Comparison of ENCODE assay signal across 18 cellular contexts in genomic region chr11:60987577-60988277, GRCh38. TPM values are rescaled to one million over a fixed set of nuclear protein-coding genes. Genes with fewer than 3 reads are reported as not detected.
DNase-seq lines count a peak whose midpoint lies in the region; ATAC-seq and TF ChIP-seq lines count a peak whose summit lies in the region.
"Had no signal": no experiment of that assay in that cellular context is flagged by ENCODE, and none has a peak within 500 bp of the region (broad histone marks: within the 10 kb centered on the region; RNA-seq: fewer than 3 reads in every experiment).

No MANE protein-coding gene starts in this region.

- intact Hi-C loops in activated CD4-positive, alpha-beta T cell treated with anti-CD3 and anti-CD28 coated beads for 36 hours (cut with DNase I, micrococcal nuclease), result loop anchor here (2.0 to 10.0 kb wide), 6 partner anchors 17 to 1567 kb away; partner anchors contain the start of gene CD5 (in 1 of the 2)

- CTCF ChIA-PET in activated CD4-positive, alpha-beta T cell treated with anti-CD3 and anti-CD28 coated beads for 36 hours (lab: Charles Lee), result interaction anchor here (0.6 to 1.4 kb wide), 11 partner anchors 16 to 200 kb away, joined by 3 to 5 read pairs (median 3); no protein-coding TSS in a partner anchor
- CTCF ChIA-PET in activated CD8-positive, alpha-beta T cell treated with anti-CD3 and anti-CD28 coated beads, Interleukin-2, amount 10 ng/mL, durations not matched to agents 7 days and 5 days (lab: Charles Lee), result interaction anchor here (0.6 to 1.2 kb wide), 4 partner anchors 9 to 89 kb away, joined by 3 to 4 read pairs (median 3); no protein-coding TSS in a partner anchor

- WGBS in smooth muscle cell (ENCODE audit: low lambda C conversion rate), result 71% methylated on average over 9 of the region's 9 CpGs
- 59 to 64% methylated on average over 9 of the region's 9 CpGs for WGBS in GM23248 (ENCODE audit: low coverage in 1 of 2, low lambda C conversion rate in 2 of 2, missing lambda C conversion rate in 2 of 2), 2 experiments

- H3K4me3 Mint-ChIP-seq in activated CD4-positive, alpha-beta T cell treated with anti-CD3 and anti-CD28 coated beads for 36 hours, result peak overlapping the region; percentile 87
- H3K4me3 Mint-ChIP-seq in activated CD8-positive, alpha-beta T cell treated with anti-CD3 and anti-CD28 coated beads, Interleukin-2, amount 10 ng/mL, durations not matched to agents 7 days and 5 days, result peak overlapping the region; percentile 38
- H3K4me3 Mint-ChIP-seq: nephron progenitor cell, type B pancreatic cell had no signal

- H3K4me1 ChIP-seq in smooth muscle cell (ENCODE audit: low read depth) (no peaks in the 10 kb centered on the region), GM23248 (ENCODE audit: insufficient read depth) (peaks cover 7% of the 10 kb centered on the region; the same call in 1 of the 2 replicates)
- H3K4me1 ChIP-seq: colonic mucosa had no signal

- in situ Hi-C loops in GM23248 (cut with MboI), result no loop called here

- H3K27ac ChIP-seq in smooth muscle cell (ENCODE audit: low read depth), result no peak overlapping the region
- H3K27ac ChIP-seq in GM23248, result no peak overlapping the region
- H3K27ac ChIP-seq: colonic mucosa had no signal

- no peak overlapping the region for H3K4me3 ChIP-seq in smooth muscle cell
- no peak overlapping the region for H3K4me3 ChIP-seq in GM23248
- H3K4me3 ChIP-seq: colonic mucosa had no signal

- no peaks in the 10 kb centered on the region for H3K27me3 Mint-ChIP-seq in activated CD4-positive, alpha-beta T cell treated with anti-CD3 and anti-CD28 coated beads for 36 hours
- no peaks in the 10 kb centered on the region for H3K27me3 Mint-ChIP-seq in activated CD8-positive, alpha-beta T cell treated with anti-CD3 and anti-CD28 coated beads, Interleukin-2, amount 10 ng/mL, durations not matched to agents 7 days and 5 days (ENCODE audit: low read depth)

- H3K9me3 Mint-ChIP-seq in activated CD4-positive, alpha-beta T cell treated with anti-CD3 and anti-CD28 coated beads for 36 hours (ENCODE audit: low read depth), result no peaks in the 10 kb centered on the region
- H3K9me3 Mint-ChIP-seq in activated CD8-positive, alpha-beta T cell treated with anti-CD3 and anti-CD28 coated beads, Interleukin-2, amount 10 ng/mL, durations not matched to agents 7 days and 5 days (ENCODE audit: insufficient read depth), result no peaks in the 10 kb centered on the region
- H3K9me3 Mint-ChIP-seq: nephron progenitor cell, type B pancreatic cell had no signal

- H3K79me2 ChIP-seq in smooth muscle cell (ENCODE audit: low read depth) (no peaks in the 10 kb centered on the region), GM23248 (ENCODE audit: insufficient read depth) (no peaks in the 10 kb centered on the region)

- POLR2A ChIA-PET in activated CD4-positive, alpha-beta T cell treated with anti-CD3 and anti-CD28 coated beads for 36 hours (lab: Charles Lee), result interaction anchor here (0.6 to 4.6 kb wide), 16 partner anchors 9 to 84 kb away, joined by 3 to 49 read pairs (median 5); no protein-coding TSS in a partner anchor
- POLR2A ChIA-PET in activated CD8-positive, alpha-beta T cell treated with anti-CD3 and anti-CD28 coated beads, Interleukin-2, amount 10 ng/mL, durations not matched to agents 7 days and 5 days (lab: Charles Lee), result interaction anchor here (0.7 to 1.5 kb wide), 5 partner anchors 9 to 129 kb away, joined by 3 to 7 read pairs (median 3); no protein-coding TSS in a partner anchor

- no peak for TF ChIP-seq CTCF in smooth muscle cell (IDR thresholded peaks at IDR 0.05; ENCODE audit: borderline replicate concordance, insufficient read depth, poor library complexity, severe bottlenecking)

- H3F3A ChIP-seq in smooth muscle cell (ENCODE audit: low read depth), result no peaks in the 10 kb centered on the region
- no peaks in the 10 kb centered on the region for H3F3A ChIP-seq in GM23248 (ENCODE audit: insufficient read depth)

- peak; percentile 50 for ATAC-seq in activated CD4-positive, alpha-beta T cell treated with anti-CD3 and anti-CD28 coated beads for 36 hours
- peak; percentile 41 for ATAC-seq in activated CD8-positive, alpha-beta T cell treated with anti-CD3 and anti-CD28 coated beads, Interleukin-2, amount 10 ng/mL, durations not matched to agents 7 days and 5 days
- ATAC-seq: left ventricle myocardium superior, right cardiac atrium had no signal

- H2AFZ ChIP-seq in smooth muscle cell (ENCODE audit: low read depth) (no peak overlapping the region), GM23248 (no peak overlapping the region)

- H3K9me2 ChIP-seq in GM23248 (ENCODE audit: insufficient read depth), result no peaks in the 10 kb centered on the region

- peaks cover 88% of the 10 kb centered on the region for H3K4me1 Mint-ChIP-seq in activated CD4-positive, alpha-beta T cell treated with anti-CD3 and anti-CD28 coated beads for 36 hours
- peaks cover 81% of the 10 kb centered on the region for H3K4me1 Mint-ChIP-seq in activated CD8-positive, alpha-beta T cell treated with anti-CD3 and anti-CD28 coated beads, Interleukin-2, amount 10 ng/mL, durations not matched to agents 7 days and 5 days (ENCODE audit: low read depth)

- no peaks in the 10 kb centered on the region for H4K20me1 ChIP-seq in smooth muscle cell (ENCODE audit: low read depth)
- H4K20me1 ChIP-seq in GM23248 (ENCODE audit: insufficient read depth), result no peaks in the 10 kb centered on the region

- H3K4me2 ChIP-seq in smooth muscle cell, result no peak overlapping the region
- H3K4me2 ChIP-seq in GM23248 (ENCODE audit: unreplicated experiment), result no peak overlapping the region

- H3K27me3 ChIP-seq in smooth muscle cell (ENCODE audit: low read depth) (no peaks in the 10 kb centered on the region), GM23248 (replicated peaks; ENCODE audit: insufficient read depth) (peaks cover 40% of the 10 kb centered on the region)
- H3K27me3 ChIP-seq: colonic mucosa had no signal

- H3K9me3 ChIP-seq in smooth muscle cell (replicated peaks; ENCODE audit: low read depth) (no peaks in the 10 kb centered on the region), GM23248 (ENCODE audit: low read depth) (no peaks in the 10 kb centered on the region)
- H3K9me3 ChIP-seq: colonic mucosa had no signal

- H3K27ac Mint-ChIP-seq in activated CD4-positive, alpha-beta T cell treated with anti-CD3 and anti-CD28 coated beads for 36 hours, result peak overlapping the region; percentile 96
- H3K27ac Mint-ChIP-seq in activated CD8-positive, alpha-beta T cell treated with anti-CD3 and anti-CD28 coated beads, Interleukin-2, amount 10 ng/mL, durations not matched to agents 7 days and 5 days, result peak overlapping the region; percentile 92
- H3K27ac Mint-ChIP-seq: nephron progenitor cell, type B pancreatic cell had no signal

- peak; percentile 87 for DNase-seq in activated CD4-positive, alpha-beta T cell treated with anti-CD3 and anti-CD28 coated beads for 36 hours
- no peak for DNase-seq in activated CD4-positive, alpha-beta T cell treated with anti-CD3 and anti-CD28 coated beads for 1 hour
- peak; percentile 62 for DNase-seq in activated CD8-positive, alpha-beta T cell treated with anti-CD3 and anti-CD28 coated beads, Interleukin-2, amount 10 ng/mL, durations not matched to agents 7 days and 5 days
- DNase-seq in central memory CD4-positive, alpha-beta T cell, result peak; percentile 60
- DNase-seq in stimulated activated CD8-positive, alpha-beta memory T cell treated with anti-CD3 and anti-CD28 coated beads, Interleukin-4, amount 100 ng/mL, for 48 hours, result peak; percentile 79
- DNase-seq in smooth muscle cell (lab: John Stamatoyannopoulos, UW; ENCODE audit: unreplicated experiment), result no peak
- DNase-seq in NCI-H1417 treated with DMSO at 0.1 percent for 48 hours (lab: John Stamatoyannopoulos, UW), result no peak
- DNase-seq in GM23248, result no peak
- DNase-seq: colonic mucosa, hypothalamus, left ventricle myocardium superior, NCI-H1417, NCI-H524 treated with DMSO at 0.1 percent for 48 hours, nephron progenitor cell, right cardiac atrium had no signal

- H3K36me3 ChIP-seq in smooth muscle cell (ENCODE audit: low read depth), result no peaks in the 10 kb centered on the region
- H3K36me3 ChIP-seq in GM23248 (ENCODE audit: low read depth), result no peaks in the 10 kb centered on the region
- H3K36me3 ChIP-seq: colonic mucosa had no signal

- H3K36me3 Mint-ChIP-seq in activated CD4-positive, alpha-beta T cell treated with anti-CD3 and anti-CD28 coated beads for 36 hours (ENCODE audit: low read depth), result peaks cover 73% of the 10 kb centered on the region
- peaks cover 73% of the 10 kb centered on the region for H3K36me3 Mint-ChIP-seq in activated CD8-positive, alpha-beta T cell treated with anti-CD3 and anti-CD28 coated beads, Interleukin-2, amount 10 ng/mL, durations not matched to agents 7 days and 5 days (ENCODE audit: low read depth)
- H3K36me3 Mint-ChIP-seq: type B pancreatic cell had no signal

- H3K9ac ChIP-seq in smooth muscle cell (ENCODE audit: low read depth), result no peak overlapping the region
- H3K9ac ChIP-seq in GM23248, result no peak overlapping the region

RNA-seq across cellular contexts. Expression of gene CD6, which starts 16.2 kb away (rescaled TPM):
- total RNA-seq in activated CD4-positive, alpha-beta T cell treated with anti-CD3 and anti-CD28 coated beads for 36 hours, result 100 to 1,000 TPM; 286 to 377 TPM
- total RNA-seq in activated CD8-positive, alpha-beta T cell treated with anti-CD3 and anti-CD28 coated beads, Interleukin-2, amount 10 ng/mL, durations not matched to agents 7 days and 5 days, result 100 to 1,000 TPM; 214 to 222 TPM
- 0.27 TPM in 1 of 2 replicates, not detected in the other for total RNA-seq in smooth muscle cell
- polyA plus RNA-seq in smooth muscle cell (0.21 TPM in 1 of 2 replicates, not detected in the other), GM23248 (2016; fragmentation: Nextera tagmentation; extraction: Ambion mirVana) (not detected in 2 replicates)
- total RNA-seq in GM23248 (2014; rRNA removed; shearing (Covaris generic)), result not detected in 2 replicates
- total RNA-seq: A172, RPMI7951 had no signal

RNA-seq across cellular contexts. Expression of gene SLC15A3, which starts 35.8 kb away (rescaled TPM):
- 1 to 10 TPM; 7.0 to 9.6 TPM for total RNA-seq in activated CD4-positive, alpha-beta T cell treated with anti-CD3 and anti-CD28 coated beads for 36 hours
- total RNA-seq in activated CD8-positive, alpha-beta T cell treated with anti-CD3 and anti-CD28 coated beads, Interleukin-2, amount 10 ng/mL, durations not matched to agents 7 days and 5 days, result 1 to 10 TPM; 2.0 to 2.2 TPM
- 0.27 and 0.99 TPM in 2 replicates for total RNA-seq in smooth muscle cell
- 0.33 and 2.4 TPM in 2 replicates for polyA plus RNA-seq in smooth muscle cell
- total RNA-seq in GM23248 (2014; rRNA removed; shearing (Covaris generic)), result 0.51 and 2.2 TPM in 2 replicates
- 1.1 and 1.5 TPM in 2 replicates for polyA plus RNA-seq in GM23248 (2016; fragmentation: Nextera tagmentation; extraction: Ambion mirVana)

Comparison
In these comparisons a context has a peak if more than half of its experiments do, and no peak if none do; other contexts are left out.
1. DNase-seq: peak in activated CD4-positive, alpha-beta T cell treated with anti-CD3 and anti-CD28 coated beads for 36 hours (single experiment), activated CD8-positive, alpha-beta T cell treated with anti-CD3 and anti-CD28 coated beads, Interleukin-2, amount 10 ng/mL, durations not matched to agents 7 days and 5 days (single experiment), central memory CD4-positive, alpha-beta T cell (single experiment) and stimulated activated CD8-positive, alpha-beta memory T cell treated with anti-CD3 and anti-CD28 coated beads, Interleukin-4, amount 100 ng/mL, for 48 hours (single experiment); none in activated CD4-positive, alpha-beta T cell treated with anti-CD3 and anti-CD28 coated beads for 1 hour (single experiment), smooth muscle cell (single experiment), NCI-H1417 treated with DMSO at 0.1 percent for 48 hours (single experiment) and GM23248 (single experiment).
2. RNA of gene CD6, which starts 16.2 kb away (total RNA-seq): 286 to 377 TPM in activated CD4-positive, alpha-beta T cell treated with anti-CD3 and anti-CD28 coated beads for 36 hours and 214 to 222 TPM in activated CD8-positive, alpha-beta T cell treated with anti-CD3 and anti-CD28 coated beads, Interleukin-2, amount 10 ng/mL, durations not matched to agents 7 days and 5 days; 0.27 TPM in smooth muscle cell and not detected in GM23248; every median in the first group is over 100 times any median in the second.